18 cellular contexts compared by ENCODE assay signal in genomic region chr17:18179221-18179620, GRCh38. TPM values are rescaled to one million over a fixed set of nuclear protein-coding genes. Genes with fewer than 3 reads are reported as not detected.
DNase-seq lines count a peak whose midpoint lies in the region; ATAC-seq and TF ChIP-seq lines count a peak whose summit lies in the region.
"Had no signal": no experiment of that assay in that cellular context is flagged by ENCODE, and none has a peak within 500 bp of the region (broad histone marks: within the 10 kb centered on the region; RNA-seq: fewer than 3 reads in every experiment).

No MANE protein-coding gene starts in this region.

- H3K27me3 ChIP-seq in CD4-positive, alpha-beta T cell (ENCODE audit: control insufficient read depth, insufficient read depth, low read length): no peaks in the 10 kb centered on the region
- H3K27me3 ChIP-seq: BLaER1 had no signal

- CTCF ChIA-PET in activated CD4-positive, alpha-beta T cell treated with anti-CD3 and anti-CD28 coated beads, Interleukin-2, amount 10 ng/mL, durations not matched to agents 7 days and 5 days (lab: Charles Lee): interaction anchor here (1.1 kb wide), 1 partner anchor 19 kb away, joined by 4 read pairs; no protein-coding TSS in a partner anchor
- CTCF ChIA-PET in CD4-positive, alpha-beta T cell (lab: Charles Lee): no interaction called here
- CTCF ChIA-PET in HEK293T (lab: Yijun Ruan, JAX): no interaction called here

- H3K4me1 Mint-ChIP-seq in activated CD4-positive, alpha-beta T cell treated with anti-CD3 and anti-CD28 coated beads, Interleukin-2, amount 10 ng/mL, durations not matched to agents 7 days and 5 days: peaks cover 18% of the 10 kb centered on the region
- peaks cover 17% of the 10 kb centered on the region for H3K4me1 Mint-ChIP-seq in CD4-positive, alpha-beta T cell (ENCODE audit: low read depth)
- H3K4me1 Mint-ChIP-seq in activated T-helper 1 cell treated with anti-CD3 and anti-CD28 coated beads, Interleukin-12 subunit alpha, Interleukin-12 subunit beta, Interleukin-2, Interleukin-4 antibody, amounts not matched to agents 30 ng/mL and 10 ng/mL and 1 ng/mL, durations not matched to agents 14 hours and 24 hours and 36 hours (ENCODE audit: low read depth): peaks cover 26% of the 10 kb centered on the region
- H3K4me1 Mint-ChIP-seq in neural crest cell: peaks cover 22% of the 10 kb centered on the region

- no peak for TF ChIP-seq CTCF in CD4-positive, alpha-beta T cell (IDR thresholded peaks at IDR 0.05)
- no peak for TF ChIP-seq CTCF in neural crest cell (conservative IDR thresholded peaks at IDR 0.05)

- no peak for ATAC-seq in CD4-positive, alpha-beta T cell (ENCODE audit: poor library complexity)
- ATAC-seq in GM18505 (IDR thresholded peaks at IDR 0.05; ENCODE audit: unreplicated experiment): no peak
- ATAC-seq in GM21381 (IDR thresholded peaks at IDR 0.05; ENCODE audit: unreplicated experiment): no peak

- H3K4me3 Mint-ChIP-seq in activated CD4-positive, alpha-beta T cell treated with anti-CD3 and anti-CD28 coated beads, Interleukin-2, amount 10 ng/mL, durations not matched to agents 7 days and 5 days: no peak overlapping the region
- peak overlapping the region; percentile 78 for H3K4me3 Mint-ChIP-seq in CD4-positive, alpha-beta T cell
- no peak overlapping the region for H3K4me3 Mint-ChIP-seq in activated T-helper 1 cell treated with anti-CD3 and anti-CD28 coated beads, Interleukin-12 subunit alpha, Interleukin-12 subunit beta, Interleukin-2, Interleukin-4 antibody, amounts not matched to agents 30 ng/mL and 10 ng/mL and 1 ng/mL, durations not matched to agents 14 hours and 24 hours and 36 hours
- H3K4me3 Mint-ChIP-seq in neural crest cell: peak overlapping the region; percentile 72

- DNase-seq in activated CD4-positive, alpha-beta T cell treated with anti-CD3 and anti-CD28 coated beads, Interleukin-2, amount 10 ng/mL, durations not matched to agents 7 days and 5 days: no peak
- no peak for DNase-seq in activated CD4-positive, alpha-beta T cell treated with anti-CD3 and anti-CD28 coated beads for 1 hour
- DNase-seq in CD4-positive, alpha-beta T cell: no peak
- DNase-seq in activated T-helper 1 cell treated with anti-CD3 and anti-CD28 coated beads, Interleukin-12 subunit alpha, Interleukin-12 subunit beta, Interleukin-2, Interleukin-4 antibody, amounts not matched to agents 30 ng/mL and 10 ng/mL and 1 ng/mL, durations not matched to agents 14 hours and 24 hours and 36 hours (ENCODE audit: low spot score): no peak
- no peak for DNase-seq in neural crest cell (ENCODE audit: low read depth, low spot score)
- DNase-seq in HEK293T (ENCODE audit: extremely low spot score): no peak
- DNase-seq: CD8-positive, alpha-beta memory T cell; DMS79 treated with DMSO at 0.1 percent for 48 hours; HCEC 1CT; KG1; NCI-H1436; NCI-H2029; NCI-H2171; NCI-H446; NK-92 treated with Interleukin-12 subunit alpha and Interleukin-12 subunit beta, amount 100 ng/mL, for 24 hours had no signal

- H3K9me3 ChIP-seq in CD4-positive, alpha-beta T cell (ENCODE audit: control insufficient read depth, low read length): no peaks in the 10 kb centered on the region
- H3K9me3 ChIP-seq: BLaER1 had no signal

- no peaks in the 10 kb centered on the region for H3K36me3 Mint-ChIP-seq in activated CD4-positive, alpha-beta T cell treated with anti-CD3 and anti-CD28 coated beads, Interleukin-2, amount 10 ng/mL, durations not matched to agents 7 days and 5 days (ENCODE audit: low read depth)
- peaks cover 6% of the 10 kb centered on the region for H3K36me3 Mint-ChIP-seq in CD4-positive, alpha-beta T cell (ENCODE audit: low read depth)
- H3K36me3 Mint-ChIP-seq in activated T-helper 1 cell treated with anti-CD3 and anti-CD28 coated beads, Interleukin-12 subunit alpha, Interleukin-12 subunit beta, Interleukin-2, Interleukin-4 antibody, amounts not matched to agents 30 ng/mL and 10 ng/mL and 1 ng/mL, durations not matched to agents 14 hours and 24 hours and 36 hours (ENCODE audit: low read depth): peaks cover 3% of the 10 kb centered on the region
- H3K36me3 Mint-ChIP-seq in neural crest cell (ENCODE audit: low read depth): no peaks in the 10 kb centered on the region

- TF ChIP-seq POLR2A in GM18505 (IDR thresholded peaks at IDR 0.05; ENCODE audit: borderline replicate concordance, extremely low read depth, insufficient read depth, insufficient read length): no peak

- H3K27me3 Mint-ChIP-seq in activated CD4-positive, alpha-beta T cell treated with anti-CD3 and anti-CD28 coated beads, Interleukin-2, amount 10 ng/mL, durations not matched to agents 7 days and 5 days: no peaks in the 10 kb centered on the region
- H3K27me3 Mint-ChIP-seq in CD4-positive, alpha-beta T cell: no peaks in the 10 kb centered on the region
- H3K27me3 Mint-ChIP-seq in activated T-helper 1 cell treated with anti-CD3 and anti-CD28 coated beads, Interleukin-12 subunit alpha, Interleukin-12 subunit beta, Interleukin-2, Interleukin-4 antibody, amounts not matched to agents 30 ng/mL and 10 ng/mL and 1 ng/mL, durations not matched to agents 14 hours and 24 hours and 36 hours (ENCODE audit: insufficient read depth): no peaks in the 10 kb centered on the region
- H3K27me3 Mint-ChIP-seq in neural crest cell (ENCODE audit: low read depth): peaks cover 3% of the 10 kb centered on the region
- H3K27me3 Mint-ChIP-seq: CD8-positive, alpha-beta memory T cell had no signal

- H3K27ac Mint-ChIP-seq in activated CD4-positive, alpha-beta T cell treated with anti-CD3 and anti-CD28 coated beads, Interleukin-2, amount 10 ng/mL, durations not matched to agents 7 days and 5 days: peak overlapping the region; percentile 10
- H3K27ac Mint-ChIP-seq in CD4-positive, alpha-beta T cell: peak overlapping the region; percentile 68
- peak overlapping the region; percentile 44 for H3K27ac Mint-ChIP-seq in activated T-helper 1 cell treated with anti-CD3 and anti-CD28 coated beads, Interleukin-12 subunit alpha, Interleukin-12 subunit beta, Interleukin-2, Interleukin-4 antibody, amounts not matched to agents 30 ng/mL and 10 ng/mL and 1 ng/mL, durations not matched to agents 14 hours and 24 hours and 36 hours
- H3K27ac Mint-ChIP-seq in neural crest cell (ENCODE audit: unreplicated experiment): no peak overlapping the region

- intact Hi-C loops in CD4-positive, alpha-beta T cell (cut with DNase I, micrococcal nuclease): no loop called here
- intact Hi-C loops in activated T-helper 1 cell treated with anti-CD3 and anti-CD28 coated beads, Interleukin-12 subunit alpha, Interleukin-12 subunit beta, Interleukin-2, Interleukin-4 antibody, amounts not matched to agents 30 ng/mL and 10 ng/mL and 1 ng/mL, durations not matched to agents 14 hours and 24 hours and 36 hours (cut with micrococcal nuclease): no loop called here

- POLR2A ChIA-PET in activated CD4-positive, alpha-beta T cell treated with anti-CD3 and anti-CD28 coated beads, Interleukin-2, amount 10 ng/mL, durations not matched to agents 7 days and 5 days (lab: Charles Lee): no interaction called here
- POLR2A ChIA-PET in CD4-positive, alpha-beta T cell (lab: Charles Lee): no interaction called here
- POLR2A ChIA-PET in HEK293T (lab: Yijun Ruan, JAX): no interaction called here

- no peak overlapping the region for H3K27ac ChIP-seq in CD4-positive, alpha-beta T cell (ENCODE audit: low read depth, low read length)
- H3K27ac ChIP-seq: BLaER1 had no signal

- H3K9me3 Mint-ChIP-seq in activated CD4-positive, alpha-beta T cell treated with anti-CD3 and anti-CD28 coated beads, Interleukin-2, amount 10 ng/mL, durations not matched to agents 7 days and 5 days: no peaks in the 10 kb centered on the region
- no peaks in the 10 kb centered on the region for H3K9me3 Mint-ChIP-seq in CD4-positive, alpha-beta T cell
- no peaks in the 10 kb centered on the region for H3K9me3 Mint-ChIP-seq in activated T-helper 1 cell treated with anti-CD3 and anti-CD28 coated beads, Interleukin-12 subunit alpha, Interleukin-12 subunit beta, Interleukin-2, Interleukin-4 antibody, amounts not matched to agents 30 ng/mL and 10 ng/mL and 1 ng/mL, durations not matched to agents 14 hours and 24 hours and 36 hours
- H3K9me3 Mint-ChIP-seq in neural crest cell: no peaks in the 10 kb centered on the region
- H3K9me3 Mint-ChIP-seq: CD8-positive, alpha-beta memory T cell had no signal

TF ChIP-seq in HEK293T, 16 proteins besides CTCF, POLR2A, EP300 and RAD21 (continues in another document):
- TF ChIP-seq HDGF (IDR thresholded peaks at IDR 0.05; ENCODE audit: borderline replicate concordance) (no peak), SP1 (IDR thresholded peaks at IDR 0.05) (no peak), LEF1 (IDR thresholded peaks at IDR 0.05; ENCODE audit: borderline replicate concordance) (no peak), BHLHE40 (IDR thresholded peaks at IDR 0.05; ENCODE audit: borderline replicate concordance) (no peak), CTBP1 (IDR thresholded peaks at IDR 0.05; ENCODE audit: borderline replicate concordance) (no peak), NFRKB (IDR thresholded peaks at IDR 0.05) (no peak), ZNF384 (IDR thresholded peaks at IDR 0.05) (no peak), TARDBP (IDR thresholded peaks at IDR 0.05) (no peak)
- TF ChIP-seq, protein P1, sequence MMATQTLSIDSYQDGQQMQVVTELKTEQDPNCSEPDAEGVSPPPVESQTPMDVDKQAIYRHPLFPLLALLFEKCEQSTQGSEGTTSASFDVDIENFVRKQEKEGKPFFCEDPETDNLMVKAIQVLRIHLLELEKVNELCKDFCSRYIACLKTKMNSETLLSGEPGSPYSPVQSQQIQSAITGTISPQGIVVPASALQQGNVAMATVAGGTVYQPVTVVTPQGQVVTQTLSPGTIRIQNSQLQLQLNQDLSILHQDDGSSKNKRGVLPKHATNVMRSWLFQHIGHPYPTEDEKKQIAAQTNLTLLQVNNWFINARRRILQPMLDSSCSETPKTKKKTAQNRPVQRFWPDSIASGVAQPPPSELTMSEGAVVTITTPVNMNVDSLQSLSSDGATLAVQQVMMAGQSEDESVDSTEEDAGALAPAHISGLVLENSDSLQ (IDR thresholded peaks at IDR 0.05): no peak

RNA-seq across cellular contexts. Expression of gene ALKBH5, which starts 4.4 kb away (rescaled TPM):
- total RNA-seq in activated CD4-positive, alpha-beta T cell treated with anti-CD3 and anti-CD28 coated beads, Interleukin-2, amount 10 ng/mL, durations not matched to agents 7 days and 5 days: 100 to 1,000 TPM in 1 of 2 experiments, 10 to 100 TPM in 1; 98.2 to 102 TPM
- total RNA-seq in CD4-positive, alpha-beta T cell: 100 to 1,000 TPM; 117 to 119 TPM
- 127 and 128 TPM in 2 replicates for total RNA-seq in activated T-helper 1 cell treated with anti-CD3 and anti-CD28 coated beads, Interleukin-12 subunit alpha, Interleukin-12 subunit beta, Interleukin-2, Interleukin-4 antibody, amounts not matched to agents 30 ng/mL and 10 ng/mL and 1 ng/mL, durations not matched to agents 14 hours and 24 hours and 36 hours
- 104 and 109 TPM in 2 replicates for total RNA-seq in neural crest cell

RNA-seq across cellular contexts. Expression of gene LLGL1, which starts 46.2 kb away (rescaled TPM):
- total RNA-seq in activated CD4-positive, alpha-beta T cell treated with anti-CD3 and anti-CD28 coated beads, Interleukin-2, amount 10 ng/mL, durations not matched to agents 7 days and 5 days: 10 to 100 TPM; 24.7 to 24.9 TPM
- 10 to 100 TPM; 10.8 to 11.6 TPM for total RNA-seq in CD4-positive, alpha-beta T cell
- 22.6 and 23.4 TPM in 2 replicates for total RNA-seq in activated T-helper 1 cell treated with anti-CD3 and anti-CD28 coated beads, Interleukin-12 subunit alpha, Interleukin-12 subunit beta, Interleukin-2, Interleukin-4 antibody, amounts not matched to agents 30 ng/mL and 10 ng/mL and 1 ng/mL, durations not matched to agents 14 hours and 24 hours and 36 hours
- total RNA-seq in neural crest cell: 93.3 and 99.3 TPM in 2 replicates

Comparison
In these comparisons a context has a peak if more than half of its experiments do, and no peak if none do; other contexts are left out.
1. H3K4me3 Mint-ChIP-seq: peak in CD4-positive, alpha-beta T cell (single experiment) and neural crest cell (single experiment); none in activated CD4-positive, alpha-beta T cell treated with anti-CD3 and anti-CD28 coated beads, Interleukin-2, amount 10 ng/mL, durations not matched to agents 7 days and 5 days (single experiment) and activated T-helper 1 cell treated with anti-CD3 and anti-CD28 coated beads, Interleukin-12 subunit alpha, Interleukin-12 subunit beta, Interleukin-2, Interleukin-4 antibody, amounts not matched to agents 30 ng/mL and 10 ng/mL and 1 ng/mL, durations not matched to agents 14 hours and 24 hours and 36 hours (single experiment).